14 cellular contexts compared by ENCODE assay signal in genomic region chr5:93572101-93572772, GRCh38. TPM values are rescaled to one million over a fixed set of nuclear protein-coding genes. Genes with fewer than 3 reads are reported as not detected.
A peak's percentile ranks its signal among the peaks of the same experiment; 100 is the strongest.
DNase-seq lines count a peak whose midpoint lies in the region; ATAC-seq, FAIRE-seq and TF ChIP-seq lines count a peak whose summit lies in the region.
"Had no signal": no experiment of that assay in that cellular context is flagged by ENCODE, and none has a peak within 500 bp of the region (broad histone marks: within the 10 kb centered on the region; RNA-seq: fewer than 3 reads in every experiment).

No MANE protein-coding gene starts in this region.

- H3K4me1 Mint-ChIP-seq in stimulated activated effector memory CD8-positive, alpha-beta T cell treated with anti-CD3 and anti-CD28 coated beads, Interleukin-12 subunit alpha, Interleukin-12 subunit beta, amount 100 ng/mL, for 72 hours = peaks cover 21% of the 10 kb centered on the region

- no peaks in the 10 kb centered on the region for H4K20me1 ChIP-seq in keratinocyte (ENCODE audit: control insufficient read depth, extremely low read depth, insufficient read depth, low read length)

- WGBS in transverse colon (ENCODE audit: low coverage in 1 of 2), 2 donors = 34% methylated on average over 38 of the region's 46 CpGs; no CpG with 5 or more reads in 1 of the 2 donors

- FAIRE-seq in keratinocyte (lab: Jason Lieb, UNC) = no peak
- FAIRE-seq: H54 had no signal

- no peaks in the 10 kb centered on the region for H3K9me1 ChIP-seq in keratinocyte (ENCODE audit: control insufficient read depth, extremely low read depth, insufficient read depth, low read length)

- dilution Hi-C loops in keratinocyte (cut with MboI; ENCODE audit: extremely low pct_ligation_motif_present, low sequenced_read_pairs) = no loop called here

- TF ChIP-seq EP300 in transverse colon (IDR thresholded peaks at IDR 0.05; ENCODE audit: low read depth) = no peak

- H3K27ac Mint-ChIP-seq in stimulated activated effector memory CD8-positive, alpha-beta T cell treated with anti-CD3 and anti-CD28 coated beads, Interleukin-12 subunit alpha, Interleukin-12 subunit beta, amount 100 ng/mL, for 72 hours = no peak overlapping the region
- H3K27ac Mint-ChIP-seq: dendritic cell treated with granulocyte-macrophage colony-stimulating factor and Interleukin-4, amounts not matched to agents 40 ng/mL and 50 ng/mL, for 4 days had no signal

- H3K9me3 ChIP-seq in keratinocyte (ENCODE audit: control insufficient read depth, low read depth, low read length) (no peaks in the 10 kb centered on the region), transverse colon (no peaks in the 10 kb centered on the region)

- in situ Hi-C loops in astrocyte of the cerebellum (cut with HindIII; ENCODE audit: low sequenced_read_pairs) = no loop called here
- in situ Hi-C loops in transverse colon (cut with MboI; ENCODE audit: low pct_ligation_motif_present in 1 of 4, low pct_unique_long_range_greater_than_20kb in 1 of 4, low sequenced_read_pairs in 3 of 4) = no loop called here

- no peak overlapping the region for H3K27ac ChIP-seq in keratinocyte (ENCODE audit: control insufficient read depth, insufficient read depth, low read length)
- H3K27ac ChIP-seq in transverse colon = no peak overlapping the region

- no peaks in the 10 kb centered on the region for H3K79me2 ChIP-seq in keratinocyte (ENCODE audit: control insufficient read depth, insufficient read depth, low read length)

- intact Hi-C loops in transverse colon (cut with DNase I; ENCODE audit: low total_unique reads) = no loop called here

- H3K36me3 Mint-ChIP-seq in stimulated activated effector memory CD8-positive, alpha-beta T cell treated with anti-CD3 and anti-CD28 coated beads, Interleukin-12 subunit alpha, Interleukin-12 subunit beta, amount 100 ng/mL, for 72 hours = peaks cover 11% of the 10 kb centered on the region

- H2AFZ ChIP-seq in keratinocyte (ENCODE audit: control insufficient read depth, low read length) = no peak overlapping the region

- TF ChIP-seq POLR2A in transverse colon (IDR thresholded peaks at IDR 0.05) = no peak

- H3K4me1 ChIP-seq in keratinocyte (ENCODE audit: control insufficient read depth, extremely low read depth, insufficient read depth, low read length) = peaks cover 2% of the 10 kb centered on the region
- peaks cover 0 to 7% (median 2%) of the 10 kb centered on the region in 4 donors for H3K4me1 ChIP-seq in transverse colon

- H3K27me3 ChIP-seq in keratinocyte (ENCODE audit: control insufficient read depth, extremely low read depth, insufficient read depth, low read length) (peaks cover 78% of the 10 kb centered on the region), transverse colon (peaks cover 100% of the 10 kb centered on the region)

- H3K9me3 Mint-ChIP-seq in stimulated activated effector memory CD8-positive, alpha-beta T cell treated with anti-CD3 and anti-CD28 coated beads, Interleukin-12 subunit alpha, Interleukin-12 subunit beta, amount 100 ng/mL, for 72 hours = no peaks in the 10 kb centered on the region
- H3K9me3 Mint-ChIP-seq: activated B cell treated with CpG ODN at 0.5 μM for 24 hours; dendritic cell treated with granulocyte-macrophage colony-stimulating factor and Interleukin-4, amounts not matched to agents 40 ng/mL and 50 ng/mL, for 4 days had no signal

- peak; percentile 27 for ATAC-seq in stimulated activated effector memory CD8-positive, alpha-beta T cell treated with anti-CD3 and anti-CD28 coated beads, Interleukin-12 subunit alpha, Interleukin-12 subunit beta, amount 100 ng/mL, for 72 hours
- ATAC-seq: naive thymus-derived CD4-positive, alpha-beta T cell had no signal

- TF ChIP-seq CTCF in astrocyte of the cerebellum (IDR thresholded peaks at IDR 0.05; ENCODE audit: low read depth, low read length, missing control alignments) = no peak
- no peak for TF ChIP-seq CTCF in keratinocyte (optimal IDR thresholded peaks at IDR 0.05 in 1 of 3, IDR thresholded peaks at IDR 0.05 in 1 of 3, conservative IDR thresholded peaks at IDR 0.05 in 1 of 3; ENCODE audit: extremely low read depth in 1 of 3, insufficient read depth in 2 of 3, low read length in 3 of 3)
- no peak for TF ChIP-seq CTCF in transverse colon (IDR thresholded peaks at IDR 0.05)

- no peaks in the 10 kb centered on the region for H3K36me3 ChIP-seq in keratinocyte (ENCODE audit: control insufficient read depth in 2 of 2, extremely low read depth in 1 of 2, insufficient read depth in 2 of 2, low read length in 2 of 2)
- no peaks in the 10 kb centered on the region for H3K36me3 ChIP-seq in transverse colon

- H3K9ac ChIP-seq in keratinocyte (ENCODE audit: control insufficient read depth, extremely low read depth, insufficient read depth, low read length) = no peak overlapping the region

- H3K4me2 ChIP-seq in keratinocyte (ENCODE audit: control insufficient read depth, extremely low read depth, insufficient read depth, low read depth, low read length) = peak overlapping the region; percentile 42

- H3K4me3 ChIP-seq in astrocyte of the cerebellum (ENCODE audit: low read depth, low read length) (peak overlapping the region; percentile 18), keratinocyte (ENCODE audit: control insufficient read depth in 2 of 3, extremely low read depth in 1 of 3, insufficient read depth in 2 of 3, low read depth in 1 of 3, low read length in 3 of 3) (peak overlapping the region in 1 of 3 experiments; percentile 7), transverse colon (no peak overlapping the region)

- H3K4me3 Mint-ChIP-seq in stimulated activated effector memory CD8-positive, alpha-beta T cell treated with anti-CD3 and anti-CD28 coated beads, Interleukin-12 subunit alpha, Interleukin-12 subunit beta, amount 100 ng/mL, for 72 hours = no peak overlapping the region
- H3K4me3 Mint-ChIP-seq: dendritic cell treated with granulocyte-macrophage colony-stimulating factor and Interleukin-4, amounts not matched to agents 40 ng/mL and 50 ng/mL, for 4 days had no signal

- DNase-seq in NCI-H510A treated with DMSO at 0.1 percent for 48 hours (lab: John Stamatoyannopoulos, UW) = peak; percentile 25
- no peak for DNase-seq in NCI-H510A (lab: John Stamatoyannopoulos, UW)
- DNase-seq in astrocyte of the cerebellum (ENCODE audit: low read depth) = no peak
- no peak for DNase-seq in keratinocyte (ENCODE audit: low read depth, low spot score)
- DNase-seq in stimulated activated effector memory CD8-positive, alpha-beta T cell treated with anti-CD3 and anti-CD28 coated beads, Interleukin-12 subunit alpha, Interleukin-12 subunit beta, amount 100 ng/mL, for 72 hours (ENCODE audit: low spot score in 2 of 2) = no peak
- DNase-seq in NCI-H1694 (lab: John Stamatoyannopoulos, UW) = no peak
- no peak for DNase-seq in mesenteric fat pad (ENCODE audit: low spot score)
- no peak for DNase-seq in transverse colon
- DNase-seq: 8988T, activated B cell treated with CpG ODN at 0.5 μM for 24 hours, Karpas-422 had no signal

RNA-seq across cellular contexts. Expression of gene NR2F1-AS1, which starts 8.8 kb away (rescaled TPM):
- 0.06 to 0.33 TPM (median 0.25 TPM) in 3 replicates for polyA plus RNA-seq in keratinocyte
- not detected for polyA plus RNA-seq in keratinocyte (2011; ENCODE audit: low read depth)
- polyA plus RNA-seq in keratinocyte (2011; cell fraction: cytosol; rRNA removed) = 0.19 and 0.61 TPM in 2 replicates
- 0.49 and 0.65 TPM in 2 replicates for polyA plus RNA-seq in keratinocyte (2011; cell fraction: nucleus; rRNA removed)
- 0.17 TPM in 1 of 2 replicates, not detected in the other for polyA plus RNA-seq in keratinocyte (2012; ENCODE audit: low replicate concordance)
- 0.06 to 0.07 TPM in 2 of 3 replicates, not detected in the other for polyA minus RNA-seq in keratinocyte
- not detected for polyA minus RNA-seq in keratinocyte (2011; cell fraction: cytosol; rRNA and poly(A)+ RNA removed)
- polyA minus RNA-seq in keratinocyte (2011; cell fraction: nucleus; rRNA and poly(A)+ RNA removed) = 0.21 and 0.70 TPM in 2 replicates
- 23.2 TPM for total RNA-seq in mesenteric fat pad
- total RNA-seq in transverse colon = 1 to 10 TPM; 1.2 to 3.7 (median 2.2) TPM
- total RNA-seq: activated B cell treated with CpG ODN at 0.5 μM for 24 hours; naive thymus-derived CD4-positive, alpha-beta T cell had no signal
- polyA plus RNA-seq: naive thymus-derived CD4-positive, alpha-beta T cell had no signal

RNA-seq across cellular contexts. Expression of gene NR2F1, which starts 10.8 kb away (rescaled TPM):
- 0.03 TPM in 1 of 3 replicates, not detected in the others for polyA plus RNA-seq in keratinocyte
- not detected for polyA plus RNA-seq in keratinocyte (2011; ENCODE audit: low read depth)
- 0.06 TPM in 1 of 2 replicates, not detected in the other for polyA plus RNA-seq in keratinocyte (2011; cell fraction: cytosol; rRNA removed)
- polyA plus RNA-seq in keratinocyte (2011; cell fraction: nucleus; rRNA removed) = 0.05 and 0.13 TPM in 2 replicates
- not detected in 2 replicates for polyA plus RNA-seq in keratinocyte (2012; ENCODE audit: low replicate concordance)
- 0.43 TPM in 1 of 3 replicates, not detected in the others for polyA minus RNA-seq in keratinocyte
- polyA minus RNA-seq in keratinocyte (2011; cell fraction: cytosol; rRNA and poly(A)+ RNA removed) = 2.7 TPM
- 0.53 and 0.54 TPM in 2 replicates for polyA minus RNA-seq in keratinocyte (2011; cell fraction: nucleus; rRNA and poly(A)+ RNA removed)
- 71.5 TPM for total RNA-seq in mesenteric fat pad
- total RNA-seq in transverse colon = 1 to 10 TPM; 1.5 to 6.2 (median 3.2) TPM
- total RNA-seq: activated B cell treated with CpG ODN at 0.5 μM for 24 hours; naive thymus-derived CD4-positive, alpha-beta T cell had no signal
- polyA plus RNA-seq: naive thymus-derived CD4-positive, alpha-beta T cell had no signal

Comparison
In these comparisons a context has a peak if more than half of its experiments do, and no peak if none do; other contexts are left out.
1. RNA of gene NR2F1, which starts 10.8 kb away (total RNA-seq): 71.5 TPM in mesenteric fat pad (single experiment); 1.5 to 6.2 TPM in transverse colon; every median in the first group is over 10 times any median in the second.